Comparison of ENCODE assay signal across 30 cellular contexts in the genomic region with DNA sequence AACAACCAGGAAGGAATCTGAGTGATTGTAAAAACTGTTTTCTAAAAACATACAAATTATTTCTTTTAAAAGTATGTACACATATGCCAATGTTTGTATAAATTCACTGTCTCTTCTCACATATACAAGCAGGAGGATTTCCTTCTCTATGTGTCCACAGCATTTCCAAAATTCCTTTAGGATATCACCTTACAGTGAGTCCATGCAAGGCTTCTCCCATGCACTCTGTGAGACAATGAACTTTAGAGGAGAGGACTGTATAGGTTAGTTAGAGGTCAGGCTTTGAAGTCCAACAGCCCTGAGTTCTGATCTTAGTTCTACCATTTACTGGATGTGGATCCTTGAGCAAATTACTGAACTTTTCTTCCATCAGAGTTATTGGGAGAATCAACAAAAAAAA. TPM values are rescaled to one million over a fixed set of nuclear protein-coding genes. Genes with fewer than 3 reads are reported as not detected.
A peak's percentile ranks its signal among the peaks of the same experiment; 100 is the strongest.
DNase-seq lines count a peak whose midpoint lies in the region; ATAC-seq and TF ChIP-seq lines count a peak whose summit lies in the region.
"Had no signal": no experiment of that assay in that cellular context is flagged by ENCODE, and none has a peak within 500 bp of the region (broad histone marks: within the 10 kb centered on the region; RNA-seq: fewer than 3 reads in every experiment).

No MANE protein-coding gene starts in this region.

- no peaks in the 10 kb centered on the region for H3K27me3 ChIP-seq in CD4-positive, alpha-beta T cell (ENCODE audit: control insufficient read depth, insufficient read depth, low read length)
- H3K27me3 ChIP-seq: upper lobe of left lung had no signal

- intact Hi-C loops in CD4-positive, alpha-beta T cell (cut with DNase I, micrococcal nuclease), result no loop called here

- 0 out of 2 replicates have a peak, but pooled peaks cover 3% of the 10 kb centered on the region for H3K9me3 Mint-ChIP-seq in WTC11
- H3K9me3 Mint-ChIP-seq in CD4-positive, alpha-beta T cell, result peaks cover 2% of the 10 kb centered on the region

- ATAC-seq in WTC11, result peak; percentile 57
- ATAC-seq in CD4-positive, alpha-beta T cell (ENCODE audit: poor library complexity), result no peak
- ATAC-seq in HG03432 (IDR thresholded peaks at IDR 0.05; ENCODE audit: unreplicated experiment), result no peak
- ATAC-seq: CD8-positive, alpha-beta T cell had no signal

- POLR2A ChIA-PET in WTC11 (lab: Charles Lee), result no interaction called here
- POLR2A ChIA-PET in CD4-positive, alpha-beta T cell (lab: Charles Lee), result no interaction called here

- H3K27ac ChIP-seq in CD4-positive, alpha-beta T cell (ENCODE audit: low read depth, low read length), result no peak overlapping the region
- H3K27ac ChIP-seq: GM23248, HL-60, prostate gland, upper lobe of left lung had no signal

- H3K4me1 Mint-ChIP-seq in WTC11, result peaks cover 16% of the 10 kb centered on the region
- no peaks in the 10 kb centered on the region for H3K4me1 Mint-ChIP-seq in CD4-positive, alpha-beta T cell (ENCODE audit: low read depth)

- CTCF ChIA-PET in WTC11 (lab: Charles Lee), result no interaction called here
- CTCF ChIA-PET in CD4-positive, alpha-beta T cell (lab: Charles Lee), result no interaction called here

- peak; percentile 50 for DNase-seq in COLO829 (ENCODE audit: low spot score)
- DNase-seq in HuH-7 (ENCODE audit: low spot score), result peak; percentile 38
- no peak for DNase-seq in WTC11 (ENCODE audit: low spot score)
- DNase-seq in left kidney (ENCODE audit: low read depth, low spot score), result peak; percentile 66
- DNase-seq in activated CD4-positive, alpha-beta T cell treated with anti-CD3 and anti-CD28 coated beads, Interleukin-2, amount 50 U/mL, for 1 hour, result no peak
- no peak for DNase-seq in CD4-positive, alpha-beta T cell
- no peak for DNase-seq in kidney glomerular epithelial cell (lab: John Stamatoyannopoulos, UW)
- DNase-seq: activated CD4-positive, CD25-positive, alpha-beta regulatory T cell treated with anti-CD3 and anti-CD28 coated beads, Interleukin-2, amount 50 U/mL, for 72 hours; activated naive CD4-positive, alpha-beta T cell treated with Interleukin-2 at 50 U/mL for 16 hours; activated T-cell treated with anti-CD3 and anti-CD28 coated beads, Interleukin-2, amount 50 U/mL, for 48 hours; AML-193; caudate nucleus; CD8-positive, alpha-beta T cell; GF-D8; NCI-H1105 treated with DMSO at 0.1 percent for 48 hours; NCI-H2081; NCI-H446; OCI-M1; Right ventricle myocardium superior; small intestine; upper lobe of left lung had no signal

- TF ChIP-seq CTCF in WTC11 (IDR thresholded peaks at IDR 0.05), result no peak
- TF ChIP-seq CTCF in CD4-positive, alpha-beta T cell (IDR thresholded peaks at IDR 0.05), result no peak

- H3K27ac Mint-ChIP-seq in WTC11, result no peak overlapping the region
- no peak overlapping the region for H3K27ac Mint-ChIP-seq in CD4-positive, alpha-beta T cell
- H3K27ac Mint-ChIP-seq: CD8-positive, alpha-beta T cell; dendritic cell treated with granulocyte-macrophage colony-stimulating factor and Interleukin-4, amounts not matched to agents 40 ng/mL and 50 ng/mL, for 4 days had no signal

- no peaks in the 10 kb centered on the region for H3K9me3 ChIP-seq in CD4-positive, alpha-beta T cell (ENCODE audit: control insufficient read depth, low read length)
- H3K9me3 ChIP-seq: prostate gland, upper lobe of left lung had no signal

- no peak overlapping the region for H3K4me3 Mint-ChIP-seq in WTC11
- H3K4me3 Mint-ChIP-seq in CD4-positive, alpha-beta T cell, result no peak overlapping the region
- H3K4me3 Mint-ChIP-seq: CD8-positive, alpha-beta T cell; dendritic cell treated with granulocyte-macrophage colony-stimulating factor and Interleukin-4, amounts not matched to agents 40 ng/mL and 50 ng/mL, for 4 days had no signal

- no peaks in the 10 kb centered on the region for H3K36me3 Mint-ChIP-seq in WTC11
- no peaks in the 10 kb centered on the region for H3K36me3 Mint-ChIP-seq in CD4-positive, alpha-beta T cell (ENCODE audit: low read depth)
- H3K36me3 Mint-ChIP-seq: CD8-positive, alpha-beta T cell had no signal

- H3K27me3 Mint-ChIP-seq in WTC11 (ENCODE audit: low read depth), result no peaks in the 10 kb centered on the region
- no peaks in the 10 kb centered on the region for H3K27me3 Mint-ChIP-seq in CD4-positive, alpha-beta T cell
- H3K27me3 Mint-ChIP-seq: dendritic cell treated with granulocyte-macrophage colony-stimulating factor and Interleukin-4, amounts not matched to agents 40 ng/mL and 50 ng/mL, for 4 days had no signal

TF ChIP-seq in WTC11, 78 proteins besides CTCF, POLR2A, EP300 and RAD21:
- TF ChIP-seq, protein P1, sequence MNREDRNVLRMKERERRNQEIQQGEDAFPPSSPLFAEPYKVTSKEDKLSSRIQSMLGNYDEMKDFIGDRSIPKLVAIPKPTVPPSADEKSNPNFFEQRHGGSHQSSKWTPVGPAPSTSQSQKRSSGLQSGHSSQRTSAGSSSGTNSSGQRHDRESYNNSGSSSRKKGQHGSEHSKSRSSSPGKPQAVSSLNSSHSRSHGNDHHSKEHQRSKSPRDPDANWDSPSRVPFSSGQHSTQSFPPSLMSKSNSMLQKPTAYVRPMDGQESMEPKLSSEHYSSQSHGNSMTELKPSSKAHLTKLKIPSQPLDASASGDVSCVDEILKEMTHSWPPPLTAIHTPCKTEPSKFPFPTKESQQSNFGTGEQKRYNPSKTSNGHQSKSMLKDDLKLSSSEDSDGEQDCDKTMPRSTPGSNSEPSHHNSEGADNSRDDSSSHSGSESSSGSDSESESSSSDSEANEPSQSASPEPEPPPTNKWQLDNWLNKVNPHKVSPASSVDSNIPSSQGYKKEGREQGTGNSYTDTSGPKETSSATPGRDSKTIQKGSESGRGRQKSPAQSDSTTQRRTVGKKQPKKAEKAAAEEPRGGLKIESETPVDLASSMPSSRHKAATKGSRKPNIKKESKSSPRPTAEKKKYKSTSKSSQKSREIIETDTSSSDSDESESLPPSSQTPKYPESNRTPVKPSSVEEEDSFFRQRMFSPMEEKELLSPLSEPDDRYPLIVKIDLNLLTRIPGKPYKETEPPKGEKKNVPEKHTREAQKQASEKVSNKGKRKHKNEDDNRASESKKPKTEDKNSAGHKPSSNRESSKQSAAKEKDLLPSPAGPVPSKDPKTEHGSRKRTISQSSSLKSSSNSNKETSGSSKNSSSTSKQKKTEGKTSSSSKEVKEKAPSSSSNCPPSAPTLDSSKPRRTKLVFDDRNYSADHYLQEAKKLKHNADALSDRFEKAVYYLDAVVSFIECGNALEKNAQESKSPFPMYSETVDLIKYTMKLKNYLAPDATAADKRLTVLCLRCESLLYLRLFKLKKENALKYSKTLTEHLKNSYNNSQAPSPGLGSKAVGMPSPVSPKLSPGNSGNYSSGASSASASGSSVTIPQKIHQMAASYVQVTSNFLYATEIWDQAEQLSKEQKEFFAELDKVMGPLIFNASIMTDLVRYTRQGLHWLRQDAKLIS (CRISPR knock-in tag; IDR thresholded peaks at IDR 0.05; ENCODE audit: borderline replicate concordance), result no peak
TF ChIP-seq in WTC11: peak in this region for 0.

RNA-seq across cellular contexts. Expression of a gene that starts 34.1 kb away (rescaled TPM):
- 0.07 to 0.37 TPM (median 0.32 TPM) in 3 replicates for total RNA-seq in WTC11 (2021)
- total RNA-seq in CD4-positive, alpha-beta T cell, result not detected
- total RNA-seq: activated CD8-positive, alpha-beta memory T cell treated with anti-CD3 and anti-CD28 coated beads for 36 hours; CD8-positive, alpha-beta T cell; glomerular endothelial cell; kidney epithelial cell; lung microvascular endothelial cell had no signal

Comparison
In these comparisons a context has a peak if more than half of its experiments do, and no peak if none do; other contexts are left out.
1. DNase-seq: peak in COLO829 (single experiment), HuH-7 (single experiment) and left kidney (single experiment); none in WTC11 (single experiment), activated CD4-positive, alpha-beta T cell treated with anti-CD3 and anti-CD28 coated beads, Interleukin-2, amount 50 U/mL, for 1 hour (single experiment), CD4-positive, alpha-beta T cell (0 of 10) and kidney glomerular epithelial cell (single experiment).